Comparison of ENCODE assay signal across 18 cellular contexts in genomic region chr22:47123006-47123826, GRCh38.
DNase-seq lines count a peak whose midpoint lies in the region; ATAC-seq and TF ChIP-seq lines count a peak whose summit lies in the region.
"Had no signal": no experiment of that assay in that cellular context is flagged by ENCODE, and none has a peak within 500 bp of the region (broad histone marks: within the 10 kb centered on the region; RNA-seq: fewer than 3 reads in every experiment).

No MANE protein-coding gene starts in this region.

- intact Hi-C loops in psoas muscle (cut with DNase I), result no loop called here

- peak; percentile 2 for DNase-seq in activated naive CD4-positive, alpha-beta T cell treated with anti-CD3 and anti-CD28 coated beads, Interleukin-2, amount 50 U/mL, for 16 hours
- DNase-seq in activated naive CD4-positive, alpha-beta T cell treated with Interleukin-2 at 50 U/mL for 16 hours, result no peak
- DNase-seq in RWPE2 (ENCODE audit: low spot score), result peak; percentile 40
- DNase-seq in suprapubic skin (ENCODE audit: low spot score in 2 of 2), result peak in 1 of 2 donors; percentile 54
- DNase-seq in NCI-H2171 treated with DMSO at 0.1 percent for 48 hours (lab: John Stamatoyannopoulos, UW), result no peak
- DNase-seq in NCI-H146 treated with DMSO at 0.1 percent for 48 hours (lab: John Stamatoyannopoulos, UW; ENCODE audit: unreplicated experiment), result no peak
- DNase-seq in psoas muscle, result no peak
- DNase-seq: ACHN; activated naive CD4-positive, alpha-beta T cell treated with anti-CD3 and anti-CD28 coated beads, Interleukin-2, amount 10 ng/mL, durations not matched to agents 7 days and 5 days; brain microvascular endothelial cell; CD4-positive, alpha-beta T cell; MM.1S; NCI-H187 treated with DMSO at 0.1 percent for 48 hours; retina; stimulated activated naive CD4-positive, alpha-beta T cell had no signal

- H3K27me3 ChIP-seq in RWPE2 (ENCODE audit: insufficient read depth, poor library complexity, severe bottlenecking), result no peaks in the 10 kb centered on the region
- H3K27me3 ChIP-seq in suprapubic skin, result no peaks in the 10 kb centered on the region
- no peaks in the 10 kb centered on the region for H3K27me3 ChIP-seq in psoas muscle (ENCODE audit: insufficient read depth in 3 of 3, low read length in 2 of 3)
- H3K27me3 ChIP-seq: brain microvascular endothelial cell, heart left ventricle had no signal

- no peak for TF ChIP-seq CTCF in RWPE2 (IDR thresholded peaks at IDR 0.05; ENCODE audit: poor library complexity, severe bottlenecking)
- TF ChIP-seq CTCF in suprapubic skin (IDR thresholded peaks at IDR 0.05), result no peak
- TF ChIP-seq CTCF in psoas muscle (IDR thresholded peaks at IDR 0.05), result no peak

- H3K36me3 ChIP-seq in RWPE2 (ENCODE audit: low read depth) (no peaks in the 10 kb centered on the region), suprapubic skin (no peaks in the 10 kb centered on the region), psoas muscle (ENCODE audit: insufficient read depth in 1 of 2, low read depth in 1 of 2) (no peaks in the 10 kb centered on the region)
- H3K36me3 ChIP-seq: brain microvascular endothelial cell, heart left ventricle had no signal

- ATAC-seq in RWPE2 (ENCODE audit: low read depth), result no peak
- ATAC-seq in esophagus mucosa, result peak; percentile 85
- no peak for ATAC-seq in psoas muscle
- ATAC-seq: HCT116, heart left ventricle had no signal

- no peaks in the 10 kb centered on the region for H3K9me3 ChIP-seq in RWPE2 (ENCODE audit: severe bottlenecking)
- H3K9me3 ChIP-seq in suprapubic skin, result no peaks in the 10 kb centered on the region
- H3K9me3 ChIP-seq in psoas muscle, result no peaks in the 10 kb centered on the region
- H3K9me3 ChIP-seq: heart left ventricle had no signal

- H3K4me1 ChIP-seq in RWPE2 (ENCODE audit: insufficient read depth, poor library complexity, severe bottlenecking), result no peaks in the 10 kb centered on the region
- peaks cover 20% of the 10 kb centered on the region for H3K4me1 ChIP-seq in suprapubic skin
- H3K4me1 ChIP-seq in psoas muscle, result no peaks in the 10 kb centered on the region
- H3K4me1 ChIP-seq: heart left ventricle had no signal

- no peak for TF ChIP-seq EP300 in suprapubic skin (IDR thresholded peaks at IDR 0.05)

- WGBS in suprapubic skin, result 83% methylated on average over 18 of the region's 18 CpGs
- 88 to 92% (median 89%) methylated on average over 18 of the region's 18 CpGs for WGBS in psoas muscle, 3 donors

- H3K4me3 ChIP-seq in RWPE2 (ENCODE audit: severe bottlenecking) (no peak overlapping the region), suprapubic skin (no peak overlapping the region), psoas muscle (no peak overlapping the region)
- H3K4me3 ChIP-seq: heart left ventricle had no signal

- no peak for TF ChIP-seq POLR2A in suprapubic skin (IDR thresholded peaks at IDR 0.05)

- H3K27ac ChIP-seq in RWPE2 (ENCODE audit: poor library complexity, severe bottlenecking) (no peak overlapping the region), suprapubic skin (peak overlapping the region; percentile 37), psoas muscle (no peak overlapping the region)
- H3K27ac ChIP-seq: brain microvascular endothelial cell, heart left ventricle had no signal

Comparison
In these comparisons a context has a peak if more than half of its experiments do, and no peak if none do; other contexts are left out.
1. DNase-seq: peak in activated naive CD4-positive, alpha-beta T cell treated with anti-CD3 and anti-CD28 coated beads, Interleukin-2, amount 50 U/mL, for 16 hours (single experiment) and RWPE2 (single experiment); none in activated naive CD4-positive, alpha-beta T cell treated with Interleukin-2 at 50 U/mL for 16 hours (single experiment), NCI-H2171 treated with DMSO at 0.1 percent for 48 hours (single experiment), NCI-H146 treated with DMSO at 0.1 percent for 48 hours (single experiment) and psoas muscle (0 of 2).